Comparison of ENCODE assay signal across 16 cellular contexts in the genomic region with DNA sequence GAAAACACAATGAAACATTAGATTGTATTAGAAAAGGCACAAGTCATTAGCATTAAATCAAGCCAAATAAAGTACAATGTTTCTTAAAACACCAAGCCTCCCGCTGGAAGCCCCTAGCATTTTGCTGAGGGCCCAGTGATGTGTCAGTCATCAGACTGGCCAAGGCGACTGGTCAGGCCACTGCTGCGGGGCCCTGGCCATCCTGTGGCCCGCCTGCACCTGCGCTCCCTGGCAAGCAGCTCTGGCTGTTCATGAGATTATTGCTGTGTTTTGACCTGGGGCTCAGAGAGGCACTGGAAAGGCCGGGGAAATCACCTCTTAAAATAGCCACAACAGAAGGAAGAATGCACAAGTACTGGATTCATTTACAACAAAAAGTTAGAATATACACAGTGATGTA. TPM values are rescaled to one million over a fixed set of nuclear protein-coding genes. Genes with fewer than 3 reads are reported as not detected.
DNase-seq lines count a peak whose midpoint lies in the region; ATAC-seq and TF ChIP-seq lines count a peak whose summit lies in the region.
"Had no signal": no experiment of that assay in that cellular context is flagged by ENCODE, and none has a peak within 500 bp of the region (broad histone marks: within the 10 kb centered on the region; RNA-seq: fewer than 3 reads in every experiment).

No MANE protein-coding gene starts in this region.

- no peak overlapping the region for H3K27ac ChIP-seq in CD4-positive, alpha-beta T cell (ENCODE audit: low read depth, low read length)
- H3K27ac ChIP-seq in naive thymus-derived CD4-positive, alpha-beta T cell (ENCODE audit: low read depth, low read length), result no peak overlapping the region
- H3K27ac ChIP-seq in neural progenitor cell, result no peak overlapping the region
- H3K27ac ChIP-seq: A549, PC-9 had no signal

- no peak overlapping the region for H3K9ac ChIP-seq in neural progenitor cell

- peaks cover 0 to 55% (median 4%) of the 10 kb centered on the region in 3 experiments for H3K36me3 ChIP-seq in naive thymus-derived CD4-positive, alpha-beta T cell (ENCODE audit: control insufficient read depth in 2 of 3, insufficient read depth in 3 of 3, low read length in 3 of 3)
- H3K36me3 ChIP-seq in neural progenitor cell, result no peaks in the 10 kb centered on the region

- DNase-seq in activated CD4-positive, alpha-beta memory T cell treated with anti-CD3 and anti-CD28 coated beads for 36 hours, result no peak
- DNase-seq in activated CD4-positive, alpha-beta memory T cell treated with anti-CD3 and anti-CD28 coated beads, Interleukin-2, amount 10 ng/mL, durations not matched to agents 7 days and 5 days, result no peak
- no peak for DNase-seq in CD4-positive, alpha-beta T cell
- DNase-seq in activated B cell treated with CpG ODN at 0.5 μM for 24 hours, result no peak
- no peak for DNase-seq in naive thymus-derived CD4-positive, alpha-beta T cell
- DNase-seq in neural progenitor cell (ENCODE audit: low spot score), result no peak
- DNase-seq in ACHN, result no peak
- DNase-seq: DND-41, GDM1, KG1, NCI-H1092 treated with DMSO at 0.1 percent for 48 hours, NCI-H446 treated with DMSO at 0.1 percent for 48 hours, PC-9 had no signal

- intact Hi-C loops in activated CD4-positive, alpha-beta memory T cell treated with anti-CD3 and anti-CD28 coated beads for 36 hours (cut with micrococcal nuclease), result no loop called here
- intact Hi-C loops in CD4-positive, alpha-beta T cell (cut with DNase I, micrococcal nuclease), result no loop called here
- intact Hi-C loops in activated B cell treated with CpG ODN at 0.5 μM for 24 hours (cut with micrococcal nuclease), result no loop called here
- intact Hi-C loops in naive thymus-derived CD4-positive, alpha-beta T cell (cut with micrococcal nuclease), result no loop called here

- peak overlapping the region; percentile 64 for H3K27ac Mint-ChIP-seq in activated CD4-positive, alpha-beta memory T cell treated with anti-CD3 and anti-CD28 coated beads for 36 hours
- no peak overlapping the region for H3K27ac Mint-ChIP-seq in activated CD4-positive, alpha-beta memory T cell treated with anti-CD3 and anti-CD28 coated beads, Interleukin-2, amount 10 ng/mL, durations not matched to agents 7 days and 5 days
- H3K27ac Mint-ChIP-seq in CD4-positive, alpha-beta T cell, result peak overlapping the region; percentile 6
- peak overlapping the region; percentile 73 for H3K27ac Mint-ChIP-seq in activated B cell treated with CpG ODN at 0.5 μM for 24 hours
- peak overlapping the region in 7 of 9 donors; percentile 4 to 96 (median 44) for H3K27ac Mint-ChIP-seq in naive thymus-derived CD4-positive, alpha-beta T cell
- H3K27ac Mint-ChIP-seq in neural progenitor cell, result no peak overlapping the region

- no peaks in the 10 kb centered on the region for H4K20me1 ChIP-seq in neural progenitor cell (ENCODE audit: low read depth)

- no peak overlapping the region for H3K4me2 ChIP-seq in neural progenitor cell
- H3K4me2 ChIP-seq: A549, PC-9 had no signal

- H3F3A ChIP-seq in neural progenitor cell (ENCODE audit: low read depth), result no peaks in the 10 kb centered on the region

- no peaks in the 10 kb centered on the region for H3K27me3 ChIP-seq in CD4-positive, alpha-beta T cell (ENCODE audit: control insufficient read depth, insufficient read depth, low read length)
- no peaks in the 10 kb centered on the region for H3K27me3 ChIP-seq in naive thymus-derived CD4-positive, alpha-beta T cell (ENCODE audit: control insufficient read depth in 2 of 2, insufficient read depth in 2 of 2, low read length in 2 of 2)
- no peaks in the 10 kb centered on the region for H3K27me3 ChIP-seq in neural progenitor cell

- in situ Hi-C loops in ACHN (cut with HindIII; ENCODE audit: low pct_ligation_motif_present, low pct_unique_long_range_greater_than_20kb, low sequenced_read_pairs), result no loop called here

- no peaks in the 10 kb centered on the region for H3K27me3 Mint-ChIP-seq in activated CD4-positive, alpha-beta memory T cell treated with anti-CD3 and anti-CD28 coated beads for 36 hours
- H3K27me3 Mint-ChIP-seq in activated CD4-positive, alpha-beta memory T cell treated with anti-CD3 and anti-CD28 coated beads, Interleukin-2, amount 10 ng/mL, durations not matched to agents 7 days and 5 days, result no peaks in the 10 kb centered on the region
- H3K27me3 Mint-ChIP-seq in CD4-positive, alpha-beta T cell, result no peaks in the 10 kb centered on the region
- H3K27me3 Mint-ChIP-seq in activated B cell treated with CpG ODN at 0.5 μM for 24 hours, result no peaks in the 10 kb centered on the region
- H3K27me3 Mint-ChIP-seq in naive thymus-derived CD4-positive, alpha-beta T cell, result no peaks in the 10 kb centered on the region
- no peaks in the 10 kb centered on the region for H3K27me3 Mint-ChIP-seq in neural progenitor cell (ENCODE audit: insufficient read depth, low read depth)

- POLR2A ChIA-PET in activated CD4-positive, alpha-beta memory T cell treated with anti-CD3 and anti-CD28 coated beads for 36 hours (lab: Charles Lee), result no interaction called here
- POLR2A ChIA-PET in activated CD4-positive, alpha-beta memory T cell treated with anti-CD3 and anti-CD28 coated beads, Interleukin-2, amount 10 ng/mL, durations not matched to agents 7 days and 5 days (lab: Charles Lee), result no interaction called here
- POLR2A ChIA-PET in CD4-positive, alpha-beta T cell (lab: Charles Lee), result no interaction called here
- POLR2A ChIA-PET in activated B cell treated with CpG ODN at 0.5 μM for 24 hours (lab: Charles Lee), result no interaction called here
- POLR2A ChIA-PET in naive thymus-derived CD4-positive, alpha-beta T cell (lab: Charles Lee), result no interaction called here

- peaks cover 5 to 15% of the 10 kb centered on the region in 2 donors for H3K4me1 ChIP-seq in naive thymus-derived CD4-positive, alpha-beta T cell (ENCODE audit: control insufficient read depth in 2 of 2, insufficient read depth in 2 of 2, low read length in 2 of 2)
- H3K4me1 ChIP-seq in neural progenitor cell, result no peaks in the 10 kb centered on the region
- H3K4me1 ChIP-seq: A549 had no signal

- CTCF ChIA-PET in activated CD4-positive, alpha-beta memory T cell treated with anti-CD3 and anti-CD28 coated beads for 36 hours (lab: Charles Lee), result no interaction called here
- CTCF ChIA-PET in activated CD4-positive, alpha-beta memory T cell treated with anti-CD3 and anti-CD28 coated beads, Interleukin-2, amount 10 ng/mL, durations not matched to agents 7 days and 5 days (lab: Charles Lee), result interaction anchor here (1.7 kb wide), 1 partner anchor 204 kb away, joined by 5 read pairs; no protein-coding TSS in a partner anchor
- CTCF ChIA-PET in CD4-positive, alpha-beta T cell (lab: Charles Lee), result no interaction called here
- CTCF ChIA-PET in activated B cell treated with CpG ODN at 0.5 μM for 24 hours (lab: Charles Lee), result no interaction called here
- CTCF ChIA-PET in naive thymus-derived CD4-positive, alpha-beta T cell (lab: Charles Lee), result no interaction called here

- no peaks in the 10 kb centered on the region for H3K79me2 ChIP-seq in neural progenitor cell (ENCODE audit: low read depth)

- TF ChIP-seq CTCF in CD4-positive, alpha-beta T cell (IDR thresholded peaks at IDR 0.05), result no peak
- TF ChIP-seq CTCF in activated B cell treated with CpG ODN at 0.5 μM for 24 hours (IDR thresholded peaks at IDR 0.05) (no peak), neural progenitor cell (IDR thresholded peaks at IDR 0.05) (no peak)

- no peak overlapping the region for H2AFZ ChIP-seq in neural progenitor cell (replicated peaks)
- H2AFZ ChIP-seq: PC-9 had no signal

- H3K9me3 ChIP-seq in CD4-positive, alpha-beta T cell (ENCODE audit: control insufficient read depth, low read length), result no peaks in the 10 kb centered on the region
- H3K9me3 ChIP-seq in naive thymus-derived CD4-positive, alpha-beta T cell (ENCODE audit: control insufficient read depth in 2 of 3, low read length in 3 of 3), result no peaks in the 10 kb centered on the region
- no peaks in the 10 kb centered on the region for H3K9me3 ChIP-seq in neural progenitor cell (ENCODE audit: low read depth)
- H3K9me3 ChIP-seq: A549 had no signal

- H3K36me3 Mint-ChIP-seq in activated CD4-positive, alpha-beta memory T cell treated with anti-CD3 and anti-CD28 coated beads for 36 hours, result peaks cover 51% of the 10 kb centered on the region
- peaks cover 37% of the 10 kb centered on the region for H3K36me3 Mint-ChIP-seq in activated CD4-positive, alpha-beta memory T cell treated with anti-CD3 and anti-CD28 coated beads, Interleukin-2, amount 10 ng/mL, durations not matched to agents 7 days and 5 days (ENCODE audit: low read depth)
- H3K36me3 Mint-ChIP-seq in CD4-positive, alpha-beta T cell (ENCODE audit: low read depth), result peaks cover 71% of the 10 kb centered on the region
- H3K36me3 Mint-ChIP-seq in activated B cell treated with CpG ODN at 0.5 μM for 24 hours (ENCODE audit: low read depth) (peaks cover 76% of the 10 kb centered on the region), neural progenitor cell (peaks cover 20% of the 10 kb centered on the region)
- peaks cover 0 to 43% (median 19%) of the 10 kb centered on the region in 5 donors for H3K36me3 Mint-ChIP-seq in naive thymus-derived CD4-positive, alpha-beta T cell

- H3K9me3 Mint-ChIP-seq in activated CD4-positive, alpha-beta memory T cell treated with anti-CD3 and anti-CD28 coated beads for 36 hours, result no peaks in the 10 kb centered on the region
- no peaks in the 10 kb centered on the region for H3K9me3 Mint-ChIP-seq in activated CD4-positive, alpha-beta memory T cell treated with anti-CD3 and anti-CD28 coated beads, Interleukin-2, amount 10 ng/mL, durations not matched to agents 7 days and 5 days
- H3K9me3 Mint-ChIP-seq in CD4-positive, alpha-beta T cell, result no peaks in the 10 kb centered on the region
- H3K9me3 Mint-ChIP-seq in activated B cell treated with CpG ODN at 0.5 μM for 24 hours, result no peaks in the 10 kb centered on the region
- no peaks in the 10 kb centered on the region for H3K9me3 Mint-ChIP-seq in naive thymus-derived CD4-positive, alpha-beta T cell
- no peaks in the 10 kb centered on the region for H3K9me3 Mint-ChIP-seq in neural progenitor cell

- peaks cover 18% of the 10 kb centered on the region for H3K4me1 Mint-ChIP-seq in activated CD4-positive, alpha-beta memory T cell treated with anti-CD3 and anti-CD28 coated beads for 36 hours (ENCODE audit: low read depth)
- H3K4me1 Mint-ChIP-seq in activated CD4-positive, alpha-beta memory T cell treated with anti-CD3 and anti-CD28 coated beads, Interleukin-2, amount 10 ng/mL, durations not matched to agents 7 days and 5 days, result peaks cover 19% of the 10 kb centered on the region
- peaks cover 11% of the 10 kb centered on the region for H3K4me1 Mint-ChIP-seq in CD4-positive, alpha-beta T cell (ENCODE audit: low read depth)
- H3K4me1 Mint-ChIP-seq in activated B cell treated with CpG ODN at 0.5 μM for 24 hours (peaks cover 65% of the 10 kb centered on the region), neural progenitor cell (peaks cover 9% of the 10 kb centered on the region)
- H3K4me1 Mint-ChIP-seq in naive thymus-derived CD4-positive, alpha-beta T cell, result peaks cover 0 to 29% (median 19%) of the 10 kb centered on the region in 7 donors

- no peak for ATAC-seq in CD4-positive, alpha-beta T cell (ENCODE audit: poor library complexity)
- ATAC-seq in activated B cell treated with CpG ODN at 0.5 μM for 24 hours (ENCODE audit: low read depth) (no peak), HG02678 (IDR thresholded peaks at IDR 0.05; ENCODE audit: unreplicated experiment) (no peak)
- no peak for ATAC-seq in naive thymus-derived CD4-positive, alpha-beta T cell
- ATAC-seq: A549 had no signal

- no peak overlapping the region for H3K4me3 Mint-ChIP-seq in activated CD4-positive, alpha-beta memory T cell treated with anti-CD3 and anti-CD28 coated beads for 36 hours
- H3K4me3 Mint-ChIP-seq in activated CD4-positive, alpha-beta memory T cell treated with anti-CD3 and anti-CD28 coated beads, Interleukin-2, amount 10 ng/mL, durations not matched to agents 7 days and 5 days, result no peak overlapping the region
- H3K4me3 Mint-ChIP-seq in CD4-positive, alpha-beta T cell, result no peak overlapping the region
- peak overlapping the region; percentile 49 for H3K4me3 Mint-ChIP-seq in activated B cell treated with CpG ODN at 0.5 μM for 24 hours
- H3K4me3 Mint-ChIP-seq in naive thymus-derived CD4-positive, alpha-beta T cell, result peak overlapping the region in 2 of 10 donors; percentile 12 to 34
- H3K4me3 Mint-ChIP-seq in neural progenitor cell, result no peak overlapping the region

- H3K4me3 ChIP-seq in naive thymus-derived CD4-positive, alpha-beta T cell (ENCODE audit: low read length), result no peak overlapping the region
- no peak overlapping the region for H3K4me3 ChIP-seq in neural progenitor cell
- H3K4me3 ChIP-seq: A549, PC-9 had no signal

RNA-seq across cellular contexts. Expression of a gene that starts 24.2 kb away (rescaled TPM):
- total RNA-seq in activated CD4-positive, alpha-beta memory T cell treated with anti-CD3 and anti-CD28 coated beads for 36 hours, result under 1 TPM in 1 of 2 experiments, not detected in 1; 0.17 TPM
- under 1 TPM; 0.20 to 0.23 TPM for total RNA-seq in activated CD4-positive, alpha-beta memory T cell treated with anti-CD3 and anti-CD28 coated beads, Interleukin-2, amount 10 ng/mL, durations not matched to agents 7 days and 5 days
- 1 to 10 TPM; 2.6 to 2.8 TPM for total RNA-seq in CD4-positive, alpha-beta T cell
- total RNA-seq in activated B cell treated with CpG ODN at 0.5 μM for 24 hours, result 4.4 and 5.3 TPM in 2 replicates
- total RNA-seq in naive thymus-derived CD4-positive, alpha-beta T cell, result 10 to 100 TPM in 2 of 5 experiments, 1 to 10 TPM in 2, under 1 TPM in 1; 0.53 to 11.0 (median 4.0) TPM
- 1 to 10 TPM; 3.0 to 3.8 TPM for polyA plus RNA-seq in naive thymus-derived CD4-positive, alpha-beta T cell
- total RNA-seq in neural progenitor cell (ENCODE audit: low replicate concordance), result 0.28 TPM in 1 of 2 replicates, not detected in the other
- total RNA-seq: MCF 10A had no signal

Comparison
In these comparisons a context has a peak if more than half of its experiments do, and no peak if none do; other contexts are left out.
1. H3K27ac Mint-ChIP-seq: peak in activated CD4-positive, alpha-beta memory T cell treated with anti-CD3 and anti-CD28 coated beads for 36 hours (single experiment), CD4-positive, alpha-beta T cell (single experiment), activated B cell treated with CpG ODN at 0.5 μM for 24 hours (single experiment) and naive thymus-derived CD4-positive, alpha-beta T cell (7 of 9); none in activated CD4-positive, alpha-beta memory T cell treated with anti-CD3 and anti-CD28 coated beads, Interleukin-2, amount 10 ng/mL, durations not matched to agents 7 days and 5 days (single experiment) and neural progenitor cell (single experiment).